ENCODE assay signal across 11 cellular contexts in genomic region chr2:20726913-20727312, GRCh38. TPM values are rescaled to one million over a fixed set of nuclear protein-coding genes. Genes with fewer than 3 reads are reported as not detected.
"Had no signal": no experiment of that assay in that cellular context is flagged by ENCODE, and none has a peak within 500 bp of the region (broad histone marks: within the 10 kb centered on the region; RNA-seq: fewer than 3 reads in every experiment).

No MANE protein-coding gene starts in this region.

- FAIRE-seq: H1, H54 had no signal

- H3K9ac ChIP-seq: GM23248 had no signal

- DNase-seq: GM23248, GOT3, H7, H9, HCEC 1CT, HFFc6 had no signal

- H3K4me3 ChIP-seq: GM23248, GM23338, HAP-1 had no signal

- H3K4me2 ChIP-seq: GM23338 had no signal

- H3K4me1 ChIP-seq: HAP-1 had no signal

- H3K9me3 ChIP-seq: HAP-1 had no signal

- H3K36me3 ChIP-seq: HAP-1 had no signal

- H2AFZ ChIP-seq: GM23248, GM23338 had no signal

- H3K27ac ChIP-seq: GM23248 had no signal

- ATAC-seq: GM23338, HCT116 had no signal

RNA-seq across cellular contexts. Expression of gene GDF7, which starts 60.0 kb away (rescaled TPM):
- total RNA-seq: GM23248 had no signal
